ENCODE assay signal across 15 cellular contexts in genomic region chrX:11434607-11435006, GRCh38.
DNase-seq lines count a peak whose midpoint lies in the region; ATAC-seq and TF ChIP-seq lines count a peak whose summit lies in the region.
"Had no signal": no experiment of that assay in that cellular context is flagged by ENCODE, and none has a peak within 500 bp of the region (broad histone marks: within the 10 kb centered on the region; RNA-seq: fewer than 3 reads in every experiment).

No MANE protein-coding gene starts in this region.

- TF ChIP-seq EP300 in sigmoid colon (IDR thresholded peaks at IDR 0.05), result peak in 2 of 4 donors; percentile 32 to 39

- H3K27ac ChIP-seq in KMS-11, result no peak overlapping the region
- H3K27ac ChIP-seq in sigmoid colon, result peak overlapping the region in 3 of 4 donors; percentile 49 to 86 (median 76)
- H3K27ac ChIP-seq: 22Rv1, BLaER1, HL-60 had no signal

- intact Hi-C loops in sigmoid colon (cut with DNase I), result no loop called here

- H3K36me3 ChIP-seq in KMS-11 (ENCODE audit: insufficient read depth) (no peaks in the 10 kb centered on the region), sigmoid colon (no peaks in the 10 kb centered on the region)
- H3K36me3 ChIP-seq: BLaER1 had no signal

- H3K4me3 ChIP-seq in AG10803 (ENCODE audit: low read length) (no peak overlapping the region), KMS-11 (IDR thresholded peaks at IDR 0.05; ENCODE audit: insufficient read depth, low read depth, low read length) (no peak overlapping the region), fibroblast of villous mesenchyme (ENCODE audit: low read depth, low read length) (no peak overlapping the region), sigmoid colon (no peak overlapping the region)
- H3K4me3 ChIP-seq: BLaER1 had no signal

- whole genome bisulfite sequencing in sigmoid colon, 2 donors, result 56 to 60% methylated on average over 3 of the region's 3 CpGs

- H2AFZ ChIP-seq in KMS-11 (ENCODE audit: low read depth), result no peak overlapping the region

- H3K27me3 ChIP-seq in KMS-11 (ENCODE audit: insufficient read depth, low read depth), result no peaks in the 10 kb centered on the region
- no peaks in the 10 kb centered on the region for H3K27me3 ChIP-seq in sigmoid colon

- peaks cover 65% of the 10 kb centered on the region for H3K4me1 ChIP-seq in KMS-11 (ENCODE audit: low read depth, poor library complexity, severe bottlenecking)
- H3K4me1 ChIP-seq in sigmoid colon, result peaks cover 0 to 75% (median 40%) of the 10 kb centered on the region in 4 donors

- no peaks in the 10 kb centered on the region for H4K20me1 ChIP-seq in KMS-11 (ENCODE audit: insufficient read depth)

- H3K79me2 ChIP-seq in KMS-11 (ENCODE audit: insufficient read depth, low read depth), result no peaks in the 10 kb centered on the region

- TF ChIP-seq CTCF in AG10803 (conservative IDR thresholded peaks at IDR 0.05; ENCODE audit: low read length), result no peak
- no peak for TF ChIP-seq CTCF in KMS-11 (conservative IDR thresholded peaks at IDR 0.05; ENCODE audit: low read depth, low read length)
- TF ChIP-seq CTCF in fibroblast of villous mesenchyme (IDR thresholded peaks at IDR 0.05; ENCODE audit: insufficient read depth, low read depth, low read length), result no peak
- TF ChIP-seq CTCF in sigmoid colon (IDR thresholded peaks at IDR 0.05), result no peak

- no peak for ATAC-seq in esophagus mucosa

- no peaks in the 10 kb centered on the region for H3K9me3 ChIP-seq in sigmoid colon
- H3K9me3 ChIP-seq: BLaER1, Caco-2 had no signal

- H3K4me2 ChIP-seq in KMS-11, result peak overlapping the region; percentile 64

- no peak overlapping the region for H3K9ac ChIP-seq in KMS-11
- H3K9ac ChIP-seq: BLaER1 had no signal

- TF ChIP-seq POLR2A in sigmoid colon (IDR thresholded peaks at IDR 0.05), result no peak

- DNase-seq in AG10803 (ENCODE audit: low read depth) (peak; percentile 34), fibroblast of villous mesenchyme (ENCODE audit: low read depth) (peak; percentile 79), sigmoid colon (no peak), DMS153 treated with DMSO at 0.1 percent for 48 hours (lab: John Stamatoyannopoulos, UW; ENCODE audit: unreplicated experiment) (no peak), HK-2 (ENCODE audit: unreplicated experiment) (no peak)
- DNase-seq in effector CD4-positive, alpha-beta T cell, result no peak
- DNase-seq: AML-193; Caco-2; CD8-positive, alpha-beta memory T cell; HCEC 1CT had no signal

Comparison
In these comparisons a context has a peak if more than half of its experiments do, and no peak if none do; other contexts are left out.
1. DNase-seq: peak in AG10803 (single experiment) and fibroblast of villous mesenchyme (single experiment); none in sigmoid colon (single experiment), DMS153 treated with DMSO at 0.1 percent for 48 hours (single experiment), effector CD4-positive, alpha-beta T cell (single experiment) and HK-2 (single experiment).